In genomic region chr12:6569312-6569711, GRCh38 we compare ENCODE assay signal across 12 cellular contexts. TPM values are rescaled to one million over a fixed set of nuclear protein-coding genes. Genes with fewer than 3 reads are reported as not detected.
DNase-seq lines count a peak whose midpoint lies in the region; ATAC-seq, FAIRE-seq and TF ChIP-seq lines count a peak whose summit lies in the region.
"Had no signal": no experiment of that assay in that cellular context is flagged by ENCODE, and none has a peak within 500 bp of the region (broad histone marks: within the 10 kb centered on the region; RNA-seq: fewer than 3 reads in every experiment).

No MANE protein-coding gene starts in this region.

- intact Hi-C loops in Caco-2 (cut with micrococcal nuclease; ENCODE audit: unreplicated experiment) (loop anchor here (2.0 to 5.0 kb wide), 4 partner anchors 13 to 208 kb away; partner anchors contain the start of genes CHD4 and ZNF384), GM12878 (cut with micrococcal nuclease; ENCODE audit: unreplicated experiment) (loop anchor here (5.0 kb wide), 1 partner anchor 118 kb away; the partner anchor contains the start of gene ZNF384), posterior vena cava (cut with DNase I) (loop anchor here in 1 of 2 donors (10.0 kb wide), 1 partner anchor 75 kb away; the partner anchor contains the start of gene ACRBP)

- H2AFZ ChIP-seq in GM12878 (ENCODE audit: control insufficient read depth, low read depth, low read length) (no peak overlapping the region), osteoblast (ENCODE audit: low read length) (no peak overlapping the region)

- H3K9ac ChIP-seq in HUES64 (ENCODE audit: low read depth, low read length) (no peak overlapping the region), GM12878 (ENCODE audit: control insufficient read depth, insufficient read depth, low read length) (no peak overlapping the region)

- TF ChIP-seq EP300 in GM12878 (IDR thresholded peaks at IDR 0.05; ENCODE audit: borderline replicate concordance in 1 of 2, control insufficient read depth in 1 of 2, low read depth in 2 of 2, low read length in 2 of 2): no peak
- no peak for TF ChIP-seq EP300 in tibial nerve (IDR thresholded peaks at IDR 0.05)

- no peaks in the 10 kb centered on the region for H3K9me3 Mint-ChIP-seq in Caco-2 (ENCODE audit: unreplicated experiment)

- peaks cover 23% of the 10 kb centered on the region for H3K4me1 Mint-ChIP-seq in Caco-2 (ENCODE audit: low read depth, unreplicated experiment)

- RAD21 ChIA-PET in GM12878 (lab: Charles Lee; ENCODE audit: unreplicated experiment): interaction anchor here (1.2 kb wide), 1 partner anchor 29 kb away, joined by 3 read pairs; no protein-coding TSS in a partner anchor

- BruUV-seq in Caco-2 (replicated peaks; lab: Mats Ljungman, UMichigan) (no TSS peak), GM12878 (replicated peaks; lab: Mats Ljungman, UMichigan) (no TSS peak)

- H4K20me1 ChIP-seq in GM12878 (ENCODE audit: control insufficient read depth, insufficient read depth) (no peaks in the 10 kb centered on the region; the same call in 1 of the 2 replicates), osteoblast (ENCODE audit: insufficient read depth, low read length) (peaks cover 8% of the 10 kb centered on the region)

- H3K79me2 ChIP-seq in GM12878 (ENCODE audit: control insufficient read depth, insufficient read depth, low read length) (peaks cover 30% of the 10 kb centered on the region), osteoblast (ENCODE audit: insufficient read depth, low read length) (peaks cover 33% of the 10 kb centered on the region)

- SMC1A ChIA-PET in GM12878 (lab: Charles Lee; ENCODE audit: uncharacterized antibody, unreplicated experiment): no interaction called here

- no peak for TF ChIP-seq RAD21 in GM12878 (IDR thresholded peaks at IDR 0.05; ENCODE audit: insufficient read depth, low read depth, low read length)

- no peaks in the 10 kb centered on the region for H3K27me3 Mint-ChIP-seq in Caco-2 (ENCODE audit: insufficient read depth, unreplicated experiment)

- H3K9me3 ChIP-seq in Caco-2 (no peaks in the 10 kb centered on the region), HUES64 (ENCODE audit: insufficient read depth, low read depth, low read length) (no peaks in the 10 kb centered on the region), GM12878 (replicated peaks; ENCODE audit: control insufficient read depth, insufficient read depth, low read length) (no peaks in the 10 kb centered on the region), osteoblast (ENCODE audit: low read depth, low read length) (no peaks in the 10 kb centered on the region), tibial nerve (no peaks in the 10 kb centered on the region)
- H3K9me3 ChIP-seq: vagina had no signal

- peaks cover 96% of the 10 kb centered on the region for H3K36me3 Mint-ChIP-seq in Caco-2 (ENCODE audit: insufficient read depth, unreplicated experiment)

- no peaks in the 10 kb centered on the region for H3K27me3 ChIP-seq in Caco-2 (replicated peaks; ENCODE audit: control insufficient read depth, insufficient read depth, low read length)
- no peaks in the 10 kb centered on the region for H3K27me3 ChIP-seq in HUES64 (ENCODE audit: insufficient read depth, low read length)
- H3K27me3 ChIP-seq in GM12878 (replicated peaks in 1 of 2; ENCODE audit: control insufficient read depth in 2 of 2, insufficient read depth in 2 of 2, low read length in 1 of 2): no peaks in the 10 kb centered on the region
- H3K27me3 ChIP-seq in osteoblast (ENCODE audit: insufficient read depth, low read length): no peaks in the 10 kb centered on the region
- no peaks in the 10 kb centered on the region for H3K27me3 ChIP-seq in tibial nerve
- H3K27me3 ChIP-seq: vagina had no signal

- ATAC-seq in GM12878: no peak

- in situ Hi-C loops in GM12878 (cut with MboI): no loop called here

- TF ChIP-seq CTCF in Caco-2 (IDR thresholded peaks at IDR 0.05; ENCODE audit: insufficient read depth in 1 of 2, low read depth in 1 of 2, low read length in 1 of 2, severe bottlenecking in 1 of 2, unreplicated experiment in 1 of 2) (no peak), GM12878 (IDR thresholded peaks at IDR 0.05 in 2 of 3, conservative IDR thresholded peaks at IDR 0.05 in 1 of 3; ENCODE audit: control insufficient read depth in 2 of 3, extremely low read depth in 1 of 3, insufficient read depth in 1 of 3, low read depth in 3 of 3, low read length in 3 of 3) (no peak), osteoblast (IDR thresholded peaks at IDR 0.05; ENCODE audit: extremely low read depth, low read depth, low read length) (no peak), tibial nerve (IDR thresholded peaks at IDR 0.05) (no peak)

- H3K4me3 Mint-ChIP-seq in Caco-2 (ENCODE audit: unreplicated experiment): peak overlapping the region; percentile 81

- DNase-seq in Caco-2: no peak
- no peak for DNase-seq in GM12878 (ENCODE audit: low read depth, low spot score)
- peak; percentile 68 for DNase-seq in posterior vena cava (ENCODE audit: low spot score)
- DNase-seq in osteoblast (ENCODE audit: insufficient read length, low spot score, missing footprints): no peak
- no peak for DNase-seq in tibial nerve (ENCODE audit: low spot score in 2 of 2)
- DNase-seq in HTR-8/SVneo (ENCODE audit: insufficient read length, low spot score): no peak
- DNase-seq: GDM1; NCI-H526 treated with DMSO at 0.1 percent for 48 hours; stimulated activated CD4-positive, alpha-beta T cell treated with anti-CD3 and anti-CD28 coated beads, Interleukin-4, amount 100 ng/mL, for 24 hours had no signal

- H3K4me3 ChIP-seq in Caco-2 (ENCODE audit: low read depth, low read length) (no peak overlapping the region), HUES64 (ENCODE audit: low read length) (no peak overlapping the region), GM12878 (no peak overlapping the region), osteoblast (ENCODE audit: insufficient read depth, low read length) (no peak overlapping the region), tibial nerve (no peak overlapping the region)

- POLR2A ChIA-PET in Caco-2 (lab: Charles Lee) (interaction anchor here (1.5 kb wide), 1 partner anchor 76 kb away, joined by 5 read pairs; the partner anchor contains the start of genes MRPL51 and NCAPD2), GM12878 (lab: Charles Lee) (no interaction called here)

- FAIRE-seq in GM12878 (lab: Jason Lieb, UNC) (no peak), HTR-8/SVneo (lab: Jason Lieb, UNC) (no peak)
- FAIRE-seq: H1 had no signal

- H3K4me1 ChIP-seq in Caco-2 (no peaks in the 10 kb centered on the region), HUES64 (ENCODE audit: insufficient read depth, low read length) (0 out of 2 replicates have a peak, but pooled peaks cover 5% of the 10 kb centered on the region), GM12878 (ENCODE audit: control insufficient read depth, insufficient read depth, low read length) (peaks cover 4% of the 10 kb centered on the region; the same call in 1 of the 2 replicates), osteoblast (ENCODE audit: insufficient read depth, low read length) (peaks cover 3% of the 10 kb centered on the region), tibial nerve (peaks cover 0 to 19% (median 8%) of the 10 kb centered on the region in 4 donors)

- peaks cover 12% of the 10 kb centered on the region for H3K36me3 ChIP-seq in Caco-2 (ENCODE audit: control insufficient read depth, insufficient read depth, low read length)
- peaks cover 76% of the 10 kb centered on the region for H3K36me3 ChIP-seq in HUES64 (ENCODE audit: insufficient read depth, low read length)
- peaks cover 20 to 21% of the 10 kb centered on the region in 2 experiments for H3K36me3 ChIP-seq in GM12878 (ENCODE audit: control insufficient read depth in 2 of 2, insufficient read depth in 2 of 2, low read length in 1 of 2)
- H3K36me3 ChIP-seq in osteoblast (ENCODE audit: insufficient read depth, low read length): peaks cover 73% of the 10 kb centered on the region
- H3K36me3 ChIP-seq in tibial nerve: peaks cover 0 to 70% (median 12%) of the 10 kb centered on the region in 3 donors

- no peak overlapping the region for H3K4me2 ChIP-seq in GM12878 (ENCODE audit: control insufficient read depth, insufficient read depth)
- no peak overlapping the region for H3K4me2 ChIP-seq in osteoblast (ENCODE audit: insufficient read depth, low read length)

- H3K27ac ChIP-seq in HUES64 (ENCODE audit: low read depth, low read length) (peak overlapping the region; percentile 15; the same call in 1 of the 2 replicates), GM12878 (ENCODE audit: control insufficient read depth, insufficient read depth) (no peak overlapping the region), osteoblast (ENCODE audit: low read depth, low read length) (no peak overlapping the region), tibial nerve (no peak overlapping the region)

- H3K27ac Mint-ChIP-seq in Caco-2 (ENCODE audit: unreplicated experiment): peak overlapping the region; percentile 39

- CTCF ChIA-PET in Caco-2 (lab: Charles Lee) (no interaction called here), GM12878 (lab: Yijun Ruan, JAX) (interaction anchor here (1.1 to 1.5 kb wide), 2 partner anchors 33 to 120 kb away, joined by 3 to 4 read pairs; partner anchors contain the start of gene ZNF384)

- WGBS in HUES64: 95% methylated on average over 11 of the region's 12 CpGs
- WGBS in GM12878 (ENCODE audit: insufficient coverage, insufficient replicate concordance, low lambda C conversion rate, missing lambda C conversion rate): 92% methylated on average over 12 of the region's 12 CpGs
- 79% methylated on average over 12 of the region's 12 CpGs for WGBS in tibial nerve, 2 donors

- TF ChIP-seq POLR2A in GM12878 (IDR thresholded peaks at IDR 0.05; ENCODE audit: low read depth, low read length) (peak; percentile 47; the same call in 1 of the 2 replicates), tibial nerve (IDR thresholded peaks at IDR 0.05) (no peak)

RNA-seq across cellular contexts. Expression of gene NOP2, which starts 1.2 kb away (rescaled TPM):
- total RNA-seq in Caco-2 (2022) (145 and 157 TPM in 2 replicates), GM12878 (2014; rRNA removed) (93.6 and 97.4 TPM in 2 replicates), GM12878 (2014; rRNA removed; fragmentation: Illumina TruSeq; extraction: Trizol) (61.3 and 62.3 TPM in 2 replicates), GM12878 (2021) (99.1 and 102 TPM in 2 replicates), posterior vena cava (10 to 100 TPM; 18.6 to 27.1 TPM), osteoblast (18.3 and 21.4 TPM in 2 replicates), tibial nerve (10 to 100 TPM; 16.1 to 30.9 (median 24.3) TPM)
- 61.9 TPM for polyA plus RNA-seq in HUES64 (2013, experiment 1 of 2)
- polyA plus RNA-seq in HUES64 (2013, experiment 2 of 2): 59.0 TPM
- total RNA-seq in GM12878 (2013; cell fraction: nucleolus; rRNA removed): 92.6 and 92.8 TPM in 2 replicates
- 48.7 TPM for polyA plus RNA-seq in GM12878 (2011; ENCODE audit: low read depth)
- polyA plus RNA-seq in GM12878 (2011; rRNA removed) (74.7 and 91.2 TPM in 2 replicates), GM12878 (2014; fragmentation: Illumina TruSeq; extraction: Trizol) (116 and 121 TPM in 2 replicates), GM12878 (2014; fragmentation: Nextera tagmentation; extraction: Ambion mirVana) (10 to 100 TPM; 26.5 to 27.3 TPM), GM12878 (2014; rRNA removed) (96.9 and 98.8 TPM in 2 replicates), GM12878 (2016; fragmentation: Nextera tagmentation; extraction: Ambion mirVana) (100 to 1,000 TPM; 112 to 114 TPM)
- 67.5 and 81.8 TPM in 2 replicates for polyA plus RNA-seq in GM12878 (2011; cell fraction: cytosol; rRNA removed)
- polyA plus RNA-seq in GM12878 (2011; cell fraction: nucleus; rRNA removed): 193 and 252 TPM in 2 replicates
- 40.1 and 60.0 TPM in 2 replicates for polyA plus RNA-seq in GM12878 (2012)
- 36.6 and 67.0 TPM in 2 replicates for polyA minus RNA-seq in GM12878 (2011; rRNA and poly(A)+ RNA removed)
- polyA minus RNA-seq in GM12878 (2011; cell fraction: cytosol; rRNA and poly(A)+ RNA removed): 19.4 and 32.1 TPM in 2 replicates
- polyA minus RNA-seq in GM12878 (2011; cell fraction: nucleus; rRNA and poly(A)+ RNA removed): 30.7 and 68.6 TPM in 2 replicates

RNA-seq across cellular contexts. Expression of gene IFFO1, which starts 13.5 kb away (rescaled TPM):
- 0.48 and 0.53 TPM in 2 replicates for total RNA-seq in Caco-2 (2022)
- 9.0 TPM for polyA plus RNA-seq in HUES64 (2013, experiment 1 of 2)
- polyA plus RNA-seq in HUES64 (2013, experiment 2 of 2): 8.5 TPM
- total RNA-seq in GM12878 (2013; cell fraction: nucleolus; rRNA removed): 9.8 and 9.9 TPM in 2 replicates
- 6.3 and 7.1 TPM in 2 replicates for total RNA-seq in GM12878 (2014; rRNA removed)
- total RNA-seq in GM12878 (2014; rRNA removed; fragmentation: Illumina TruSeq; extraction: Trizol): 4.7 and 5.1 TPM in 2 replicates
- total RNA-seq in GM12878 (2021): 14.4 and 16.6 TPM in 2 replicates
- polyA plus RNA-seq in GM12878 (2011; ENCODE audit: low read depth): 4.4 TPM
- 5.0 and 7.1 TPM in 2 replicates for polyA plus RNA-seq in GM12878 (2011; rRNA removed)
- 7.4 and 12.0 TPM in 2 replicates for polyA plus RNA-seq in GM12878 (2011; cell fraction: cytosol; rRNA removed)
- polyA plus RNA-seq in GM12878 (2011; cell fraction: nucleus; rRNA removed): 49.7 and 69.0 TPM in 2 replicates
- polyA plus RNA-seq in GM12878 (2012): 7.9 and 10.3 TPM in 2 replicates
- 2.2 and 5.4 TPM in 2 replicates for polyA plus RNA-seq in GM12878 (2014; fragmentation: Illumina TruSeq; extraction: Trizol)
- polyA plus RNA-seq in GM12878 (2014; fragmentation: Nextera tagmentation; extraction: Ambion mirVana): under 1 TPM; 0.50 to 0.93 TPM
- 20.9 and 21.8 TPM in 2 replicates for polyA plus RNA-seq in GM12878 (2014; rRNA removed)
- 1 to 10 TPM; 2.7 to 8.8 TPM for polyA plus RNA-seq in GM12878 (2016; fragmentation: Nextera tagmentation; extraction: Ambion mirVana)
- 3.4 and 5.6 TPM in 2 replicates for polyA minus RNA-seq in GM12878 (2011; rRNA and poly(A)+ RNA removed)
- 1.3 and 2.7 TPM in 2 replicates for polyA minus RNA-seq in GM12878 (2011; cell fraction: cytosol; rRNA and poly(A)+ RNA removed)
- 6.2 and 14.2 TPM in 2 replicates for polyA minus RNA-seq in GM12878 (2011; cell fraction: nucleus; rRNA and poly(A)+ RNA removed)
- total RNA-seq in posterior vena cava: 10 to 100 TPM; 26.4 to 33.0 TPM
- total RNA-seq in osteoblast: 12.7 and 13.4 TPM in 2 replicates
- total RNA-seq in tibial nerve: 10 to 100 TPM; 44.6 to 58.6 (median 55.3) TPM

RNA-seq across cellular contexts. Expression of gene GAPDH, which starts 35.0 kb away (rescaled TPM):
- 4,975 and 5,337 TPM in 2 replicates for total RNA-seq in Caco-2 (2022)
- 5,269 TPM for polyA plus RNA-seq in HUES64 (2013, experiment 1 of 2)
- 5,160 TPM for polyA plus RNA-seq in HUES64 (2013, experiment 2 of 2)
- 971 and 990 TPM in 2 replicates for total RNA-seq in GM12878 (2013; cell fraction: nucleolus; rRNA removed)
- total RNA-seq in GM12878 (2014; rRNA removed): 8,450 and 8,907 TPM in 2 replicates
- total RNA-seq in GM12878 (2014; rRNA removed; fragmentation: Illumina TruSeq; extraction: Trizol): 5,296 and 5,818 TPM in 2 replicates
- 5,606 and 5,698 TPM in 2 replicates for total RNA-seq in GM12878 (2021)
- polyA plus RNA-seq in GM12878 (2011; ENCODE audit: low read depth): 4,872 TPM
- polyA plus RNA-seq in GM12878 (2011; rRNA removed): 7,976 and 14,240 TPM in 2 replicates
- 25,075 and 29,832 TPM in 2 replicates for polyA plus RNA-seq in GM12878 (2011; cell fraction: cytosol; rRNA removed)
- polyA plus RNA-seq in GM12878 (2011; cell fraction: nucleus; rRNA removed): 10,735 and 12,198 TPM in 2 replicates
- polyA plus RNA-seq in GM12878 (2012): 10,674 and 13,698 TPM in 2 replicates
- 5,112 and 9,478 TPM in 2 replicates for polyA plus RNA-seq in GM12878 (2014; fragmentation: Illumina TruSeq; extraction: Trizol)
- polyA plus RNA-seq in GM12878 (2014; fragmentation: Nextera tagmentation; extraction: Ambion mirVana): over 10,000 TPM in 1 of 2 experiments, 1,000 to 10,000 TPM in 1; 9,323 to 11,518 TPM
- polyA plus RNA-seq in GM12878 (2014; rRNA removed): 9,590 and 10,389 TPM in 2 replicates
- polyA plus RNA-seq in GM12878 (2016; fragmentation: Nextera tagmentation; extraction: Ambion mirVana): 1,000 to 10,000 TPM; 9,069 to 9,909 TPM
- 10,096 and 19,827 TPM in 2 replicates for polyA minus RNA-seq in GM12878 (2011; rRNA and poly(A)+ RNA removed)
- 5,010 and 5,239 TPM in 2 replicates for polyA minus RNA-seq in GM12878 (2011; cell fraction: cytosol; rRNA and poly(A)+ RNA removed)
- polyA minus RNA-seq in GM12878 (2011; cell fraction: nucleus; rRNA and poly(A)+ RNA removed): 1,914 and 2,640 TPM in 2 replicates
- 1,000 to 10,000 TPM; 2,037 to 2,666 TPM for total RNA-seq in posterior vena cava
- 4,846 and 5,173 TPM in 2 replicates for total RNA-seq in osteoblast
- 1,000 to 10,000 TPM; 1,360 to 2,316 (median 1,728) TPM for total RNA-seq in tibial nerve

RNA-seq across cellular contexts. Expression of gene CHD4, which starts 37.9 kb away (rescaled TPM):
- 223 and 229 TPM in 2 replicates for total RNA-seq in Caco-2 (2022)
- 181 TPM for polyA plus RNA-seq in HUES64 (2013, experiment 1 of 2)
- polyA plus RNA-seq in HUES64 (2013, experiment 2 of 2): 207 TPM
- 232 and 247 TPM in 2 replicates for total RNA-seq in GM12878 (2013; cell fraction: nucleolus; rRNA removed)
- 303 and 304 TPM in 2 replicates for total RNA-seq in GM12878 (2014; rRNA removed)
- total RNA-seq in GM12878 (2014; rRNA removed; fragmentation: Illumina TruSeq; extraction: Trizol): 182 and 184 TPM in 2 replicates
- 323 and 342 TPM in 2 replicates for total RNA-seq in GM12878 (2021)
- 145 TPM for polyA plus RNA-seq in GM12878 (2011; ENCODE audit: low read depth)
- polyA plus RNA-seq in GM12878 (2011; rRNA removed): 83.6 and 113 TPM in 2 replicates
- 141 and 175 TPM in 2 replicates for polyA plus RNA-seq in GM12878 (2011; cell fraction: cytosol; rRNA removed)
- 211 and 406 TPM in 2 replicates for polyA plus RNA-seq in GM12878 (2011; cell fraction: nucleus; rRNA removed)
- polyA plus RNA-seq in GM12878 (2012): 107 and 108 TPM in 2 replicates
- polyA plus RNA-seq in GM12878 (2014; fragmentation: Illumina TruSeq; extraction: Trizol): 250 and 254 TPM in 2 replicates
- polyA plus RNA-seq in GM12878 (2014; fragmentation: Nextera tagmentation; extraction: Ambion mirVana): 100 to 1,000 TPM in 1 of 2 experiments, 10 to 100 TPM in 1; 58.6 to 109 TPM
- 179 and 208 TPM in 2 replicates for polyA plus RNA-seq in GM12878 (2014; rRNA removed)
- 100 to 1,000 TPM in 1 of 2 experiments, 10 to 100 TPM in 1; 99.6 to 109 TPM for polyA plus RNA-seq in GM12878 (2016; fragmentation: Nextera tagmentation; extraction: Ambion mirVana)
- 223 and 229 TPM in 2 replicates for polyA minus RNA-seq in GM12878 (2011; rRNA and poly(A)+ RNA removed)
- polyA minus RNA-seq in GM12878 (2011; cell fraction: cytosol; rRNA and poly(A)+ RNA removed): 125 and 140 TPM in 2 replicates
- polyA minus RNA-seq in GM12878 (2011; cell fraction: nucleus; rRNA and poly(A)+ RNA removed): 64.0 and 145 TPM in 2 replicates
- 100 to 1,000 TPM; 160 to 169 TPM for total RNA-seq in posterior vena cava
- total RNA-seq in osteoblast: 238 and 259 TPM in 2 replicates
- total RNA-seq in tibial nerve: 100 to 1,000 TPM; 192 to 256 (median 242) TPM
